27 cellular contexts compared by ENCODE assay signal in the genomic region with DNA sequence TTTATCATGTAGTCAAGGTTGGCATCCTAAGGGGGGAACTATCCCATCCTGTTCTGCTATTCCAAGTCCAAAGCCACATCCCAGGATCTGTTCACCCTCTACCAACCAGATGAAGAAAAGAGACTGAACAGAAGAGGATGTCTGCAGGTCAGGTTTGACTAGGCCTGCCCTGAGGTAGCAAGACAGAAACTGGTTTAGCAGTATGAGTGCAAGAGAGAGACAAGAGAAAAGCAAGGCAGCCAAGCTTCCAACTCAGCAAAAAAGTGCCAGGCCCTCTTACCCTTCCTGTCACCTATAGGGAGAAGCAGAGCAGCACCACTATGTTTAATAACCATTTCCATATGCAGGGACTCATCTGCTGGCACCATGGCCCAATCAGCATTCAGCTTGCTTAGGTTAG.
"Had no signal": no experiment of that assay in that cellular context is flagged by ENCODE, and none has a peak within 500 bp of the region (broad histone marks: within the 10 kb centered on the region; RNA-seq: fewer than 3 reads in every experiment).

No MANE protein-coding gene starts in this region.

- H3K27me3 Mint-ChIP-seq: activated CD4-positive, alpha-beta T cell treated with anti-CD3 and anti-CD28 coated beads, Interleukin-2, amount 10 ng/mL, durations not matched to agents 24 days and 14 days; activated CD8-positive, alpha-beta T cell treated with anti-CD3 and anti-CD28 coated beads for 36 hours; activated naive CD8-positive, alpha-beta T cell treated with anti-CD3 and anti-CD28 coated beads for 36 hours; activated T-helper 17 cell treated with anti-CD3 and anti-CD28 coated beads, Interleukin-2, amount 50 U/mL, for 72 hours had no signal

- H3K4me3 Mint-ChIP-seq: activated CD4-positive, alpha-beta T cell treated with anti-CD3 and anti-CD28 coated beads, Interleukin-2, amount 10 ng/mL, durations not matched to agents 24 days and 14 days; activated CD8-positive, alpha-beta T cell treated with anti-CD3 and anti-CD28 coated beads for 36 hours; activated naive CD8-positive, alpha-beta T cell treated with anti-CD3 and anti-CD28 coated beads for 36 hours; activated T-cell treated with anti-CD3 and anti-CD28 coated beads, Interleukin-2, amount 50 U/mL, for 72 hours; activated T-helper 17 cell treated with anti-CD3 and anti-CD28 coated beads, Interleukin-2, amount 50 U/mL, for 72 hours had no signal

- ATAC-seq: activated CD8-positive, alpha-beta T cell treated with anti-CD3 and anti-CD28 coated beads for 36 hours; activated T-cell treated with anti-CD3 and anti-CD28 coated beads, Interleukin-2, amount 50 U/mL, for 72 hours; activated T-helper 17 cell treated with anti-CD3 and anti-CD28 coated beads, Interleukin-2, amount 50 U/mL, for 72 hours; Panc1 had no signal

- H3K27me3 ChIP-seq: cardiac muscle cell, SJCRH30 had no signal

- H3K4me1 Mint-ChIP-seq: activated CD4-positive, alpha-beta T cell treated with anti-CD3 and anti-CD28 coated beads, Interleukin-2, amount 10 ng/mL, durations not matched to agents 24 days and 14 days; activated naive CD8-positive, alpha-beta T cell treated with anti-CD3 and anti-CD28 coated beads for 36 hours; activated T-helper 17 cell treated with anti-CD3 and anti-CD28 coated beads, Interleukin-2, amount 50 U/mL, for 72 hours had no signal

- H3K36me3 Mint-ChIP-seq: activated naive CD8-positive, alpha-beta T cell treated with anti-CD3 and anti-CD28 coated beads for 36 hours had no signal

- H3K36me3 ChIP-seq: cardiac muscle cell, SJCRH30 had no signal

- H3K27ac ChIP-seq: cardiac muscle cell, SJCRH30, SK-N-MC had no signal

- H3K4me3 ChIP-seq: cardiac muscle cell, SJCRH30, SK-N-MC had no signal

- DNase-seq: activated CD4-positive, alpha-beta T cell treated with anti-CD3 and anti-CD28 coated beads, Interleukin-2, amount 10 ng/mL, durations not matched to agents 24 days and 14 days; activated CD4-positive, alpha-beta T cell treated with anti-CD3 and anti-CD28 coated beads, Interleukin-2, amount 50 U/mL, for 4 hours; activated CD8-positive, alpha-beta T cell treated with anti-CD3 and anti-CD28 coated beads for 36 hours; activated effector memory CD4-positive, alpha-beta T cell treated with anti-CD3 and anti-CD28 coated beads, Interleukin-2, amount 50 U/mL, for 16 hours; activated naive CD4-positive, alpha-beta T cell; activated naive CD4-positive, alpha-beta T cell treated with anti-CD3 and anti-CD28 coated beads, Interleukin-2, amount 50 U/mL, for 16 hours; activated naive CD8-positive, alpha-beta T cell treated with anti-CD3 and anti-CD28 coated beads for 36 hours; activated T-cell treated with anti-CD3 and anti-CD28 coated beads, Interleukin-2, amount 50 U/mL, for 1 hour; activated T-cell treated with anti-CD3 and anti-CD28 coated beads, Interleukin-2, amount 50 U/mL, for 72 hours; amniotic stem cell; aorta; NCI-H1092 treated with DMSO at 0.1 percent for 48 hours; NCI-H1417; NCI-H146; NCI-H187; NCI-H2081; NCI-H2171 treated with DMSO at 0.1 percent for 48 hours; NCI-H2227 treated with DMSO at 0.1 percent for 48 hours; NCI-H446; NCI-H524 treated with DMSO at 0.1 percent for 48 hours; SHP77; SJCRH30 had no signal

- H3K4me1 ChIP-seq: SJCRH30 had no signal

- FAIRE-seq: TTC549 had no signal

- H3K27ac Mint-ChIP-seq: activated CD4-positive, alpha-beta T cell treated with anti-CD3 and anti-CD28 coated beads, Interleukin-2, amount 10 ng/mL, durations not matched to agents 24 days and 14 days; activated CD8-positive, alpha-beta T cell treated with anti-CD3 and anti-CD28 coated beads for 36 hours; activated naive CD8-positive, alpha-beta T cell treated with anti-CD3 and anti-CD28 coated beads for 36 hours; activated T-cell treated with anti-CD3 and anti-CD28 coated beads, Interleukin-2, amount 50 U/mL, for 72 hours; activated T-helper 17 cell treated with anti-CD3 and anti-CD28 coated beads, Interleukin-2, amount 50 U/mL, for 72 hours had no signal
